Comparison of ENCODE assay signal across 11 cellular contexts in the genomic region with DNA sequence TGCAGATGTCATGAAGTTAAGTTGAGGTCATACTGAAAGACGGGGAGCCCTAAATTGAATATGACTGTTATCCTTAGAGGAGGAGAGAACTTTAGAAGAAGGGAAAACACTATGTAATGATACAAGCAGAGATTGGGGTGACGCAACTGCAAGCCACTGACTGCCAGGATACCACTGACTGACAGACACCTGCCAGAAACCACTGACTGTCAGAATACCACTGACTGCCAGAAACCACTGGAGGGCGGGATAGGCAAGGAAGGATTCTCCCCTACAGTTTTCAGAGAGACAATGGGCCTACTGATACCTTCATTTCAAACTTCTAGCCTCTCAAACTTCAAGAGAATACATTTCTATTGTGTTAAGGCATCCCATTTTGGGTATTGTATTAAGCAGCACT.
DNase-seq lines count a peak whose midpoint lies in the region; ATAC-seq and TF ChIP-seq lines count a peak whose summit lies in the region.
"Had no signal": no experiment of that assay in that cellular context is flagged by ENCODE, and none has a peak within 500 bp of the region (broad histone marks: within the 10 kb centered on the region; RNA-seq: fewer than 3 reads in every experiment).

No MANE protein-coding gene starts in this region.

- DNase-seq in AG09319 (ENCODE audit: extremely low read depth, low read depth) (no peak), GM23338 (ENCODE audit: low spot score) (peak; percentile 79), iPS-NIHi11 (ENCODE audit: low spot score) (peak; percentile 55), medulla oblongata (ENCODE audit: extremely low spot score) (no peak), NCI-H446 treated with DMSO at 0.1 percent for 48 hours (lab: John Stamatoyannopoulos, UW) (no peak), C1 segment of cervical spinal cord (lab: John Stamatoyannopoulos, UW) (no peak)
- DNase-seq: CD8-positive, alpha-beta T cell had no signal

- no peaks in the 10 kb centered on the region for H3K9me2 ChIP-seq in GM23338 (ENCODE audit: insufficient read depth)

- no peaks in the 10 kb centered on the region for H3F3A ChIP-seq in GM23338 (replicated peaks; ENCODE audit: low read depth)

- no peak overlapping the region for H3K27ac Mint-ChIP-seq in GM23338
- H3K27ac Mint-ChIP-seq: activated naive CD4-positive, alpha-beta T cell treated with anti-CD3 and anti-CD28 coated beads, Interleukin-2, amount 50 U/mL, for 24 hours; CD8-positive, alpha-beta T cell; memory B cell had no signal

- ATAC-seq in GM23338 (peak; percentile 98), HG03039 (IDR thresholded peaks at IDR 0.05; ENCODE audit: unreplicated experiment) (no peak)
- ATAC-seq: CD8-positive, alpha-beta T cell had no signal

- TF ChIP-seq CTCF in AG09319 (IDR thresholded peaks at IDR 0.05; ENCODE audit: low read depth, low read length) (peak; percentile 10), GM23338 (conservative IDR thresholded peaks at IDR 0.05; ENCODE audit: low read depth in 2 of 2) (peak; percentile 76 to 98), OCI-LY3 (IDR thresholded peaks at IDR 0.05; ENCODE audit: low read depth, low read length) (peak; percentile 14; the same call in 1 of the 2 replicates)

- H3K4me1 ChIP-seq in GM23338 (ENCODE audit: insufficient read depth) = no peaks in the 10 kb centered on the region
- no peaks in the 10 kb centered on the region for H3K4me1 ChIP-seq in OCI-LY3 (ENCODE audit: low read length)

- no peaks in the 10 kb centered on the region for H3K9me3 ChIP-seq in OCI-LY3 (ENCODE audit: insufficient read depth, low read length)

- H2AFZ ChIP-seq in GM23338 (no peak overlapping the region), OCI-LY3 (ENCODE audit: low read depth, low read length) (no peak overlapping the region)

- H3K9ac ChIP-seq in OCI-LY3 (ENCODE audit: low read length) = no peak overlapping the region

- no peaks in the 10 kb centered on the region for H3K36me3 Mint-ChIP-seq in GM23338 (ENCODE audit: low read depth)
- H3K36me3 Mint-ChIP-seq: activated naive CD4-positive, alpha-beta T cell treated with anti-CD3 and anti-CD28 coated beads, Interleukin-2, amount 50 U/mL, for 24 hours; CD8-positive, alpha-beta T cell; memory B cell had no signal

- H3K4me1 Mint-ChIP-seq in GM23338 = peaks cover 2% of the 10 kb centered on the region; the same call in 1 of the 3 replicates
- H3K4me1 Mint-ChIP-seq: activated naive CD4-positive, alpha-beta T cell treated with anti-CD3 and anti-CD28 coated beads, Interleukin-2, amount 50 U/mL, for 24 hours; memory B cell had no signal

- no peak overlapping the region for H3K4me3 Mint-ChIP-seq in GM23338
- H3K4me3 Mint-ChIP-seq: activated naive CD4-positive, alpha-beta T cell treated with anti-CD3 and anti-CD28 coated beads, Interleukin-2, amount 50 U/mL, for 24 hours; CD8-positive, alpha-beta T cell; memory B cell had no signal

- H3K4me2 ChIP-seq in GM23338 = no peak overlapping the region
- no peak overlapping the region for H3K4me2 ChIP-seq in OCI-LY3 (ENCODE audit: low read length)

- H4K20me1 ChIP-seq in GM23338 (replicated peaks; ENCODE audit: insufficient read depth) (no peaks in the 10 kb centered on the region), OCI-LY3 (ENCODE audit: insufficient read depth, low read length) (no peaks in the 10 kb centered on the region)

- no peaks in the 10 kb centered on the region for H3K9me3 Mint-ChIP-seq in GM23338
- H3K9me3 Mint-ChIP-seq: memory B cell had no signal

- H3K27ac ChIP-seq in GM23338 (ENCODE audit: low read depth) = no peak overlapping the region
- H3K27ac ChIP-seq in OCI-LY3 (ENCODE audit: low read length) = no peak overlapping the region

- H3K36me3 ChIP-seq in GM23338 (ENCODE audit: insufficient read depth) = no peaks in the 10 kb centered on the region
- H3K36me3 ChIP-seq in OCI-LY3 (replicated peaks; ENCODE audit: low read depth, low read length) = no peaks in the 10 kb centered on the region

- H3K27me3 Mint-ChIP-seq in GM23338 (ENCODE audit: insufficient read depth, low read depth, poor library complexity) = no peaks in the 10 kb centered on the region
- H3K27me3 Mint-ChIP-seq: activated naive CD4-positive, alpha-beta T cell treated with anti-CD3 and anti-CD28 coated beads, Interleukin-2, amount 50 U/mL, for 24 hours; memory B cell had no signal

- H3K4me3 ChIP-seq in GM23338 = no peak overlapping the region
- no peak overlapping the region for H3K4me3 ChIP-seq in OCI-LY3 (ENCODE audit: low read length)

- H3K27me3 ChIP-seq in GM23338 (ENCODE audit: insufficient read depth) (no peaks in the 10 kb centered on the region), OCI-LY3 (ENCODE audit: low read depth, low read length) (peaks cover 5% of the 10 kb centered on the region; the same call in 1 of the 2 replicates)

- H3K79me2 ChIP-seq in GM23338 (replicated peaks; ENCODE audit: insufficient read depth) = no peaks in the 10 kb centered on the region
- H3K79me2 ChIP-seq in OCI-LY3 (ENCODE audit: low read length) = no peaks in the 10 kb centered on the region

TF ChIP-seq in GM23338, 12 proteins besides CTCF, POLR2A, EP300 and RAD21 (continues in another document):
- TF ChIP-seq, protein P1, sequence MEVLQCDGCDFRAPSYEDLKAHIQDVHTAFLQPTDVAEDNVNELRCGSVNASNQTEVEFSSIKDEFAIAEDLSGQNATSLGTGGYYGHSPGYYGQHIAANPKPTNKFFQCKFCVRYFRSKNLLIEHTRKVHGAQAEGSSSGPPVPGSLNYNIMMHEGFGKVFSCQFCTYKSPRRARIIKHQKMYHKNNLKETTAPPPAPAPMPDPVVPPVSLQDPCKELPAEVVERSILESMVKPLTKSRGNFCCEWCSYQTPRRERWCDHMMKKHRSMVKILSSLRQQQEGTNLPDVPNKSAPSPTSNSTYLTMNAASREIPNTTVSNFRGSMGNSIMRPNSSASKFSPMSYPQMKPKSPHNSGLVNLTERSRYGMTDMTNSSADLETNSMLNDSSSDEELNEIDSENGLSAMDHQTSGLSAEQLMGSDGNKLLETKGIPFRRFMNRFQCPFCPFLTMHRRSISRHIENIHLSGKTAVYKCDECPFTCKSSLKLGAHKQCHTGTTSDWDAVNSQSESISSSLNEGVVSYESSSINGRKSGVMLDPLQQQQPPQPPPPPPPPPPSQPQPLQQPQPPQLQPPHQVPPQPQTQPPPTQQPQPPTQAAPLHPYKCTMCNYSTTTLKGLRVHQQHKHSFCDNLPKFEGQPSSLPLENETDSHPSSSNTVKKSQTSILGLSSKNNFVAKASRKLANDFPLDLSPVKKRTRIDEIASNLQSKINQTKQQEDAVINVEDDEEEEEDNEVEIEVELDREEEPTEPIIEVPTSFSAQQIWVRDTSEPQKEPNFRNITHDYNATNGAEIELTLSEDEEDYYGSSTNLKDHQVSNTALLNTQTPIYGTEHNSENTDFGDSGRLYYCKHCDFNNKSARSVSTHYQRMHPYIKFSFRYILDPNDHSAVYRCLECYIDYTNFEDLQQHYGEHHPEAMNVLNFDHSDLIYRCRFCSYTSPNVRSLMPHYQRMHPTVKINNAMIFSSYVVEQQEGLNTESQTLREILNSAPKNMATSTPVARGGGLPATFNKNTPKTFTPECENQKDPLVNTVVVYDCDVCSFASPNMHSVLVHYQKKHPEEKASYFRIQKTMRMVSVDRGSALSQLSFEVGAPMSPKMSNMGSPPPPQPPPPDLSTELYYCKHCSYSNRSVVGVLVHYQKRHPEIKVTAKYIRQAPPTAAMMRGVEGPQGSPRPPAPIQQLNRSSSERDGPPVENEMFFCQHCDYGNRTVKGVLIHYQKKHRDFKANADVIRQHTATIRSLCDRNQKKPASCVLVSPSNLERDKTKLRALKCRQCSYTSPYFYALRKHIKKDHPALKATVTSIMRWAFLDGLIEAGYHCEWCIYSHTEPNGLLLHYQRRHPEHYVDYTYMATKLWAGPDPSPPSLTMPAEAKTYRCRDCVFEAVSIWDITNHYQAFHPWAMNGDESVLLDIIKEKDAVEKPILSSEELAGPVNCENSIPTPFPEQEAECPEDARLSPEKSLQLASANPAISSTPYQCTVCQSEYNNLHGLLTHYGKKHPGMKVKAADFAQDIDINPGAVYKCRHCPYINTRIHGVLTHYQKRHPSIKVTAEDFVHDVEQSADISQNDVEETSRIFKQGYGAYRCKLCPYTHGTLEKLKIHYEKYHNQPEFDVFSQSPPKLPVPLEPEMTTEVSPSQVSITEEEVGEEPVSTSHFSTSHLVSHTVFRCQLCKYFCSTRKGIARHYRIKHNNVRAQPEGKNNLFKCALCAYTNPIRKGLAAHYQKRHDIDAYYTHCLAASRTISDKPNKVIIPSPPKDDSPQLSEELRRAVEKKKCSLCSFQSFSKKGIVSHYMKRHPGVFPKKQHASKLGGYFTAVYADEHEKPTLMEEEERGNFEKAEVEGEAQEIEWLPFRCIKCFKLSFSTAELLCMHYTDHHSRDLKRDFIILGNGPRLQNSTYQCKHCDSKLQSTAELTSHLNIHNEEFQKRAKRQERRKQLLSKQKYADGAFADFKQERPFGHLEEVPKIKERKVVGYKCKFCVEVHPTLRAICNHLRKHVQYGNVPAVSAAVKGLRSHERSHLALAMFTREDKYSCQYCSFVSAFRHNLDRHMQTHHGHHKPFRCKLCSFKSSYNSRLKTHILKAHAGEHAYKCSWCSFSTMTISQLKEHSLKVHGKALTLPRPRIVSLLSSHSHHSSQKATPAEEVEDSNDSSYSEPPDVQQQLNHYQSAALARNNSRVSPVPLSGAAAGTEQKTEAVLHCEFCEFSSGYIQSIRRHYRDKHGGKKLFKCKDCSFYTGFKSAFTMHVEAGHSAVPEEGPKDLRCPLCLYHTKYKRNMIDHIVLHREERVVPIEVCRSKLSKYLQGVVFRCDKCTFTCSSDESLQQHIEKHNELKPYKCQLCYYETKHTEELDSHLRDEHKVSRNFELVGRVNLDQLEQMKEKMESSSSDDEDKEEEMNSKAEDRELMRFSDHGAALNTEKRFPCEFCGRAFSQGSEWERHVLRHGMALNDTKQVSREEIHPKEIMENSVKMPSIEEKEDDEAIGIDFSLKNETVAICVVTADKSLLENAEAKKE (CRISPR knock-in tag; IDR thresholded peaks at IDR 0.05) = no peak
- TF ChIP-seq NANOG (IDR thresholded peaks at IDR 0.05; ENCODE audit: borderline replicate concordance) = no peak
- TF ChIP-seq CREB1 (CRISPR knock-in tag; IDR thresholded peaks at IDR 0.05; ENCODE audit: low read depth) = no peak
- no peak for TF ChIP-seq JUNB (IDR thresholded peaks at IDR 0.05; ENCODE audit: unreplicated experiment)
- no peak for TF ChIP-seq STAT1 (IDR thresholded peaks at IDR 0.05; ENCODE audit: unreplicated experiment)
- TF ChIP-seq EZH2 (IDR thresholded peaks at IDR 0.05; ENCODE audit: low read depth, unreplicated experiment) = no peak

Comparison
In these comparisons a context has a peak if more than half of its experiments do, and no peak if none do; other contexts are left out.
1. DNase-seq: peak in GM23338 (single experiment) and iPS-NIHi11 (single experiment); none in AG09319 (single experiment), medulla oblongata (single experiment), NCI-H446 treated with DMSO at 0.1 percent for 48 hours (single experiment) and C1 segment of cervical spinal cord (0 of 14).
2. CTCF ChIP-seq: peak in every context shown above with its lines; median percentile 87 in GM23338; 14 in OCI-LY3; 10 in AG09319.